ENCODE assay signal across 1 cellular context in genomic region chr14:24058260-24058950, GRCh38.
TF ChIP-seq lines count a peak whose summit lies in the region.

No MANE protein-coding gene starts in this region.

TF ChIP-seq in GM12878, 131 proteins besides CTCF, POLR2A, EP300 and RAD21:
- no peak for TF ChIP-seq PKNOX1 (IDR thresholded peaks at IDR 0.05)
- peak; percentile 38; the same call in 1 of the 2 replicates for TF ChIP-seq IKZF1 (conservative IDR thresholded peaks at IDR 0.05)
- TF ChIP-seq RB1 (IDR thresholded peaks at IDR 0.05; ENCODE audit: borderline replicate concordance) = 0 out of 2 replicates have a peak, but pooled peaks have one; percentile 37
- no peak for TF ChIP-seq MAX (IDR thresholded peaks at IDR 0.05; ENCODE audit: low read depth, low read length)
- no peak for TF ChIP-seq ESRRA (IDR thresholded peaks at IDR 0.05; ENCODE audit: low read length)
- 0 out of 2 replicates have a peak, but pooled peaks have one; percentile 34 for TF ChIP-seq LARP7 (IDR thresholded peaks at IDR 0.05)
- no peak for TF ChIP-seq USF1 (IDR thresholded peaks at IDR 0.05; ENCODE audit: borderline replicate concordance, extremely low read length, insufficient read depth, low read depth, low read length)
- no peak for TF ChIP-seq MLLT1 (IDR thresholded peaks at IDR 0.05)
- TF ChIP-seq SP1 (IDR thresholded peaks at IDR 0.05; ENCODE audit: low read depth, low read length) = no peak
- TF ChIP-seq SMC3 (IDR thresholded peaks at IDR 0.05; ENCODE audit: borderline replicate concordance, low read length) = peak; percentile 92
- TF ChIP-seq ZNF592 (IDR thresholded peaks at IDR 0.05) = 0 out of 2 replicates have a peak, but pooled peaks have one; percentile 35
- TF ChIP-seq RBBP5 (conservative IDR thresholded peaks at IDR 0.05) = no peak
- TF ChIP-seq STAT3 (IDR thresholded peaks at IDR 0.05; ENCODE audit: low read depth, low read length) = no peak
- peak; percentile 55; the same call in 1 of the 2 replicates for TF ChIP-seq YY1 (IDR thresholded peaks at IDR 0.05; ENCODE audit: low read depth, low read length)
- TF ChIP-seq IKZF2 (IDR thresholded peaks at IDR 0.05) = peak; percentile 23; a peak in 2 of 4 replicates
